10 cellular contexts compared by ENCODE assay signal in the genomic region with DNA sequence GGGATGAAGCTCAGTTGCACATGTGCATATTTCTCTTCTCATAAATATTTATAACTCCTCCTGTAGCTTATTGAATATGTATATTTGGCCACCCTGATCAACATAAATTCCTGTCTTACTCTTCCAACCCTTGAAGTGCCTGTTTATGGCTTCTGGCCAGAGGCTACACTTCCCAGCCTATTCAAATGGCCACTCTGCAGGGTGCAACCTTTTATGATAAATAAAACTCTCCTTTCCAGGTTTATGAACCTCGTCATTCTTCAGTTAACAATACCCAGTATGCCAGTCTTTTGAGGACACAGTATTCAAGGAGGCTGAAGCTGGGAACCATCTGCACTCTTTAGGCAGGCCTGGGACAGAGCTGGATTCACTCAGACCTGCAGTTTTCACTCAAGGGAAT.
"Had no signal": no experiment of that assay in that cellular context is flagged by ENCODE, and none has a peak within 500 bp of the region (broad histone marks: within the 10 kb centered on the region; RNA-seq: fewer than 3 reads in every experiment).

No MANE protein-coding gene starts in this region.

- H3K9ac ChIP-seq: parathyroid adenoma had no signal

- H3K79me2 ChIP-seq: parathyroid adenoma had no signal

- ATAC-seq: activated CD8-positive, alpha-beta memory T cell treated with anti-CD3 and anti-CD28 coated beads, Interleukin-2, amount 10 ng/mL, durations not matched to agents 7 days and 5 days; foreskin keratinocyte; left lobe of liver; stimulated activated naive CD8-positive, alpha-beta T cell treated with anti-CD3 and anti-CD28 coated beads, Interleukin-15, amount 100 ng/mL, for 72 hours had no signal

- H3K4me3 ChIP-seq: thoracic aorta had no signal

- H3K9me3 ChIP-seq: thoracic aorta had no signal

- H2AFZ ChIP-seq: parathyroid adenoma had no signal

- H3K27ac Mint-ChIP-seq: activated CD8-positive, alpha-beta memory T cell treated with anti-CD3 and anti-CD28 coated beads, Interleukin-2, amount 10 ng/mL, durations not matched to agents 7 days and 5 days; activated T-cell treated with anti-CD3 and anti-CD28 coated beads, Interleukin-2, amount 50 U/mL, for 24 hours had no signal

- DNase-seq: activated CD4-positive, alpha-beta T cell treated with anti-CD3 and anti-CD28 coated beads, Interleukin-2, amount 50 U/mL, for 4 hours; activated CD4-positive, CD25-positive, alpha-beta regulatory T cell treated with anti-CD3 and anti-CD28 coated beads, Interleukin-2, amount 50 U/mL, for 72 hours; activated CD8-positive, alpha-beta memory T cell treated with anti-CD3 and anti-CD28 coated beads, Interleukin-2, amount 10 ng/mL, durations not matched to agents 7 days and 5 days; activated T-cell treated with anti-CD3 and anti-CD28 coated beads, Interleukin-2, amount 50 U/mL, for 24 hours; foreskin keratinocyte; stimulated activated CD4-positive, alpha-beta T cell treated with anti-CD3 and anti-CD28 coated beads, Interleukin-4, amount 100 ng/mL, for 1 hour; stimulated activated naive CD8-positive, alpha-beta T cell treated with anti-CD3 and anti-CD28 coated beads, Interleukin-15, amount 100 ng/mL, for 72 hours had no signal

- H3K4me1 ChIP-seq: foreskin keratinocyte, parathyroid adenoma had no signal

- H3K4me3 Mint-ChIP-seq: activated CD8-positive, alpha-beta memory T cell treated with anti-CD3 and anti-CD28 coated beads, Interleukin-2, amount 10 ng/mL, durations not matched to agents 7 days and 5 days; activated T-cell treated with anti-CD3 and anti-CD28 coated beads, Interleukin-2, amount 50 U/mL, for 24 hours; stimulated activated naive CD8-positive, alpha-beta T cell treated with anti-CD3 and anti-CD28 coated beads, Interleukin-15, amount 100 ng/mL, for 72 hours had no signal

- H3K36me3 ChIP-seq: thoracic aorta had no signal

- H3K27ac ChIP-seq: foreskin keratinocyte, parathyroid adenoma, thoracic aorta had no signal
